Comparison of ENCODE assay signal across 13 cellular contexts in genomic region chr7:29207469-29207868, GRCh38. TPM values are rescaled to one million over a fixed set of nuclear protein-coding genes. Genes with fewer than 3 reads are reported as not detected.
DNase-seq lines count a peak whose midpoint lies in the region; ATAC-seq and TF ChIP-seq lines count a peak whose summit lies in the region.
"Had no signal": no experiment of that assay in that cellular context is flagged by ENCODE, and none has a peak within 500 bp of the region (broad histone marks: within the 10 kb centered on the region; RNA-seq: fewer than 3 reads in every experiment).

No MANE protein-coding gene starts in this region.

- H3K79me2 ChIP-seq in HCT116 (ENCODE audit: insufficient read depth, low read length) = no peaks in the 10 kb centered on the region

- peaks cover 49% of the 10 kb centered on the region for H3K4me1 Mint-ChIP-seq in CD14-positive monocyte
- H3K4me1 Mint-ChIP-seq in activated T-helper 2 cell treated with anti-CD3 and anti-CD28 coated beads, Interferon-gamma antibody, Interleukin-2, Interleukin-4, amounts not matched to agents 10 μg/mL and 5 μg/mL and 100 μg/mL, durations not matched to agents 14 hours and 24 hours and 36 hours (ENCODE audit: low read depth) = peaks cover 15% of the 10 kb centered on the region

- H3K9me2 ChIP-seq in HCT116 (ENCODE audit: insufficient read depth) = no peaks in the 10 kb centered on the region; the same call in 1 of the 2 replicates

- no peak overlapping the region for H3K4me3 Mint-ChIP-seq in CD14-positive monocyte
- H3K4me3 Mint-ChIP-seq in activated T-helper 2 cell treated with anti-CD3 and anti-CD28 coated beads, Interferon-gamma antibody, Interleukin-2, Interleukin-4, amounts not matched to agents 10 μg/mL and 5 μg/mL and 100 μg/mL, durations not matched to agents 14 hours and 24 hours and 36 hours (ENCODE audit: low read depth) = no peak overlapping the region

- TF ChIP-seq CTCF in CD14-positive monocyte (IDR thresholded peaks at IDR 0.05) (no peak), HCT116 (IDR thresholded peaks at IDR 0.05 in 2 of 3, conservative IDR thresholded peaks at IDR 0.05 in 1 of 3; ENCODE audit: borderline replicate concordance in 1 of 3, insufficient read depth in 1 of 3, low read depth in 2 of 3, low read length in 2 of 3) (no peak), GM13976 (IDR thresholded peaks at IDR 0.05; ENCODE audit: borderline replicate concordance, control extremely low read depth, extremely low read depth, insufficient read depth, missing control alignments) (no peak)

- ATAC-seq in HCT116 (peak; percentile 59; the same call in 1 of the 2 replicates), GM18873 (IDR thresholded peaks at IDR 0.05; ENCODE audit: low FRiP score, unreplicated experiment) (no peak)
- ATAC-seq: K562, Right ventricle myocardium inferior had no signal

- RAD21 ChIA-PET in HCT116 (lab: Charles Lee; ENCODE audit: low non-redundant PET in 1 of 2, low total read pairs in 2 of 2, uncharacterized antibody in 2 of 2, unreplicated experiment in 2 of 2) = no interaction called here

- H3K27me3 ChIP-seq in HCT116 (ENCODE audit: insufficient read depth, low read length) = no peaks in the 10 kb centered on the region

- no peak overlapping the region for H2AFZ ChIP-seq in HCT116 (ENCODE audit: low read depth, low read length, poor library complexity, severe bottlenecking)

- H3K4me3 ChIP-seq in HCT116 (replicated peaks in 1 of 2; ENCODE audit: low read depth in 1 of 2, low read length in 2 of 2) = no peak overlapping the region
- H3K4me3 ChIP-seq: K562 had no signal

- intact Hi-C loops in CD14-positive monocyte (cut with micrococcal nuclease) (no loop called here), HCT116 (cut with micrococcal nuclease) (no loop called here)
- intact Hi-C loops in activated T-helper 2 cell treated with anti-CD3 and anti-CD28 coated beads, Interferon-gamma antibody, Interleukin-2, Interleukin-4, amounts not matched to agents 10 μg/mL and 5 μg/mL and 100 μg/mL, durations not matched to agents 14 hours and 24 hours and 36 hours (cut with micrococcal nuclease) = no loop called here

- H3K36me3 ChIP-seq in HCT116 (ENCODE audit: control insufficient read depth in 1 of 2, insufficient read depth in 2 of 2, low read length in 2 of 2) = no peaks in the 10 kb centered on the region
- H3K36me3 ChIP-seq: WERI-Rb-1 had no signal

- H3K27me3 Mint-ChIP-seq in CD14-positive monocyte (ENCODE audit: low read depth in 3 of 3) = peaks cover 0 to 3% (median 0%) of the 10 kb centered on the region in 3 donors
- H3K27me3 Mint-ChIP-seq in activated T-helper 2 cell treated with anti-CD3 and anti-CD28 coated beads, Interferon-gamma antibody, Interleukin-2, Interleukin-4, amounts not matched to agents 10 μg/mL and 5 μg/mL and 100 μg/mL, durations not matched to agents 14 hours and 24 hours and 36 hours (ENCODE audit: low read depth) = peaks cover 5% of the 10 kb centered on the region

- no peaks in the 10 kb centered on the region for H3K9me3 Mint-ChIP-seq in CD14-positive monocyte
- no peaks in the 10 kb centered on the region for H3K9me3 Mint-ChIP-seq in activated T-helper 2 cell treated with anti-CD3 and anti-CD28 coated beads, Interferon-gamma antibody, Interleukin-2, Interleukin-4, amounts not matched to agents 10 μg/mL and 5 μg/mL and 100 μg/mL, durations not matched to agents 14 hours and 24 hours and 36 hours

- no peak overlapping the region for H3K27ac ChIP-seq in HCT116 (ENCODE audit: low read depth, low read length)
- H3K27ac ChIP-seq: WERI-Rb-1 had no signal

- H3K9me3 ChIP-seq in HCT116 (ENCODE audit: control insufficient read depth in 1 of 2, insufficient read depth in 1 of 2, low read depth in 1 of 2, low read length in 2 of 2) = no peaks in the 10 kb centered on the region

- CTCF ChIA-PET in HCT116 (lab: Charles Lee) = no interaction called here

- TF ChIP-seq POLR2A in HCT116 (IDR thresholded peaks at IDR 0.05; ENCODE audit: borderline replicate concordance, extremely low read depth, insufficient read depth, insufficient read length) = no peak

- in situ Hi-C loops in GM13976 (cut with MboI; ENCODE audit: low sequenced_read_pairs, unreplicated experiment) = no loop called here

- no peak for DNase-seq in CD14-positive monocyte (ENCODE audit: low spot score)
- DNase-seq in HCT116 (ENCODE audit: low read depth, low spot score) = no peak
- peak; percentile 98 for DNase-seq in SW480 (ENCODE audit: low spot score)
- peak; percentile 12 for DNase-seq in iris pigment epithelial cell (ENCODE audit: low read depth)
- no peak for DNase-seq in GDM1 (lab: John Stamatoyannopoulos, UW)
- DNase-seq in GM13976 (ENCODE audit: low spot score) = no peak
- DNase-seq in activated T-helper 2 cell treated with anti-CD3 and anti-CD28 coated beads, Interferon-gamma antibody, Interleukin-2, Interleukin-4, amounts not matched to agents 10 μg/mL and 5 μg/mL and 100 μg/mL, durations not matched to agents 14 hours and 24 hours and 36 hours (ENCODE audit: low spot score) = no peak
- DNase-seq: foreskin melanocyte, NCI-H2171 treated with DMSO at 0.1 percent for 48 hours, WERI-Rb-1 had no signal

- no TSS peak for BruUV-seq in HCT116 (replicated peaks; lab: Mats Ljungman, UMichigan)

- peaks cover 0 to 6% of the 10 kb centered on the region in 2 experiments; a peak in 2 of 4 replicates for H3K4me1 ChIP-seq in HCT116 (ENCODE audit: control insufficient read depth in 1 of 2, insufficient read depth in 2 of 2, low read length in 2 of 2)

- peak overlapping the region in 6 of 7 donors; percentile 22 to 75 (median 38) for H3K27ac Mint-ChIP-seq in CD14-positive monocyte
- no peak overlapping the region for H3K27ac Mint-ChIP-seq in activated T-helper 2 cell treated with anti-CD3 and anti-CD28 coated beads, Interferon-gamma antibody, Interleukin-2, Interleukin-4, amounts not matched to agents 10 μg/mL and 5 μg/mL and 100 μg/mL, durations not matched to agents 14 hours and 24 hours and 36 hours

- POLR2A ChIA-PET in HCT116 (lab: Charles Lee) = no interaction called here

- H4K20me1 ChIP-seq in HCT116 (ENCODE audit: insufficient read depth) = no peaks in the 10 kb centered on the region

- TF ChIP-seq RAD21 in HCT116 (IDR thresholded peaks at IDR 0.05; ENCODE audit: low read depth) = no peak

- no peak overlapping the region for H3K9ac ChIP-seq in HCT116 (ENCODE audit: low read length)

- no peak overlapping the region for H3K4me2 ChIP-seq in HCT116 (ENCODE audit: low read length)

- H3K36me3 Mint-ChIP-seq in CD14-positive monocyte = peaks cover 11 to 24% of the 10 kb centered on the region in 2 donors
- H3K36me3 Mint-ChIP-seq in activated T-helper 2 cell treated with anti-CD3 and anti-CD28 coated beads, Interferon-gamma antibody, Interleukin-2, Interleukin-4, amounts not matched to agents 10 μg/mL and 5 μg/mL and 100 μg/mL, durations not matched to agents 14 hours and 24 hours and 36 hours (ENCODE audit: low read depth) = no peaks in the 10 kb centered on the region

TF ChIP-seq in HCT116, 20 proteins besides CTCF, POLR2A, EP300 and RAD21 (continues in another document):
- no peak for TF ChIP-seq ZBTB33 (IDR thresholded peaks at IDR 0.05; ENCODE audit: extremely low read depth, insufficient replicate concordance, low read length)
- TF ChIP-seq POLR2AphosphoS5 (IDR thresholded peaks at IDR 0.05; ENCODE audit: low read depth, low read length) = no peak
- no peak for TF ChIP-seq EGR1 (IDR thresholded peaks at IDR 0.05; ENCODE audit: low read depth)
- 0 out of 2 replicates have a peak, but pooled peaks have one; percentile 21 for TF ChIP-seq FOSL1 (IDR thresholded peaks at IDR 0.05; ENCODE audit: low read depth)
- TF ChIP-seq YY1 (IDR thresholded peaks at IDR 0.05; ENCODE audit: extremely low read depth, insufficient replicate concordance, low read depth, low read length) = no peak
- TF ChIP-seq SIN3A (IDR thresholded peaks at IDR 0.05; ENCODE audit: low read depth) = no peak
- TF ChIP-seq JUND (IDR thresholded peaks at IDR 0.05) = no peak
- TF ChIP-seq ZFX (IDR thresholded peaks at IDR 0.05) = no peak
- no peak for TF ChIP-seq ATF3 (IDR thresholded peaks at IDR 0.05)
- no peak for TF ChIP-seq ELF1 (IDR thresholded peaks at IDR 0.05; ENCODE audit: borderline replicate concordance, low read depth)
- peak; percentile 80 for TF ChIP-seq TCF7L2 (IDR thresholded peaks at IDR 0.05; ENCODE audit: borderline replicate concordance, extremely low read depth, insufficient read depth, insufficient read length)
- no peak for TF ChIP-seq SP1 (IDR thresholded peaks at IDR 0.05; ENCODE audit: low read depth)
- TF ChIP-seq CEBPB (IDR thresholded peaks at IDR 0.05; ENCODE audit: low read depth) = no peak
- no peak for TF ChIP-seq CBX3 (IDR thresholded peaks at IDR 0.05; ENCODE audit: low read depth)
- no peak for TF ChIP-seq MAX (IDR thresholded peaks at IDR 0.05)

RNA-seq across cellular contexts. Expression of gene CHN2, which starts 12.9 kb away (rescaled TPM):
- 10 to 100 TPM; 26.6 to 44.8 TPM for polyA plus RNA-seq in CD14-positive monocyte
- total RNA-seq in HCT116 (2021; ENCODE audit: unreplicated experiment) = 2.1 TPM
- polyA plus RNA-seq in HCT116 (2012) = 1.1 and 1.7 TPM in 2 replicates
- total RNA-seq in activated T-helper 2 cell treated with anti-CD3 and anti-CD28 coated beads, Interferon-gamma antibody, Interleukin-2, Interleukin-4, amounts not matched to agents 10 μg/mL and 5 μg/mL and 100 μg/mL, durations not matched to agents 14 hours and 24 hours and 36 hours = 0.73 and 0.94 TPM in 2 replicates

Comparison
In these comparisons a context has a peak if more than half of its experiments do, and no peak if none do; other contexts are left out.
1. DNase-seq: peak in SW480 (single experiment) and iris pigment epithelial cell (single experiment); none in CD14-positive monocyte (single experiment), HCT116 (single experiment), GDM1 (single experiment), GM13976 (single experiment) and activated T-helper 2 cell treated with anti-CD3 and anti-CD28 coated beads, Interferon-gamma antibody, Interleukin-2, Interleukin-4, amounts not matched to agents 10 μg/mL and 5 μg/mL and 100 μg/mL, durations not matched to agents 14 hours and 24 hours and 36 hours (single experiment).